Comparison of ENCODE assay signal across 26 cellular contexts in the genomic region with DNA sequence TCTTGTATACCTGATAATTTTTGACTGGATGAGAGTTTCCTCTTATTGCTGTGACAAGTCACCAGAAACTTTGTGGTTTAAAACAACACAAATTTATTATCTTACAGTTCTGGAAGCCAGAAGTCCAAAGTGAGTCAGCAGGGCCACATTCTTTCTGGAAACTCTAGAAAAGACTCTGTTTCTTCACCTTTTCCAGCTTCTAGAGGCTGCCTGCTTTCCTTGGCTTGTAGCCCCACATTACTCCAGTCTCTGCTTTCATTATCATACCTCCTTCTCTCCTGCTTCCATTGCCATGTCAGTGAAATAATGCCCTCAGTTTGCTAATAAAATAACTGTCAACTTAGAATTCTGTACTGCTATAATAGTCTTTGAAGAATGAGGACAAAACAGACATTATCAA.
DNase-seq lines count a peak whose midpoint lies in the region; ATAC-seq, FAIRE-seq and TF ChIP-seq lines count a peak whose summit lies in the region.
"Had no signal": no experiment of that assay in that cellular context is flagged by ENCODE, and none has a peak within 500 bp of the region (broad histone marks: within the 10 kb centered on the region; RNA-seq: fewer than 3 reads in every experiment).

No MANE protein-coding gene starts in this region.

- H3K36me3 ChIP-seq in HUES64 (ENCODE audit: insufficient read depth, low read length) (peaks cover 53% of the 10 kb centered on the region), gastrocnemius medialis (peaks cover 0 to 36% of the 10 kb centered on the region in 2 donors), small intestine (ENCODE audit: control insufficient read depth in 2 of 2, insufficient read depth in 2 of 2, low read length in 2 of 2) (no peaks in the 10 kb centered on the region)
- H3K36me3 ChIP-seq: colonic mucosa had no signal

- peaks cover 9% of the 10 kb centered on the region for H3K9me3 ChIP-seq in AG04450 (ENCODE audit: control insufficient read depth, insufficient read depth, low read length)
- H3K9me3 ChIP-seq in HUES64 (ENCODE audit: insufficient read depth, low read depth, low read length), result no peaks in the 10 kb centered on the region
- H3K9me3 ChIP-seq in gastrocnemius medialis, result no peaks in the 10 kb centered on the region
- no peaks in the 10 kb centered on the region for H3K9me3 ChIP-seq in small intestine (ENCODE audit: control insufficient read depth, low read depth)
- H3K9me3 ChIP-seq: Caco-2, colonic mucosa, transverse colon had no signal

- H3K9ac ChIP-seq in HUES64 (ENCODE audit: low read depth, low read length), result no peak overlapping the region

- ATAC-seq in HG02973 (IDR thresholded peaks at IDR 0.05; ENCODE audit: unreplicated experiment), result no peak
- no peak for ATAC-seq in gastrocnemius medialis
- ATAC-seq: activated naive CD8-positive, alpha-beta T cell treated with anti-CD3 and anti-CD28 coated beads, Interleukin-2, amount 50 U/mL, for 24 hours; effector memory CD8-positive, alpha-beta T cell; esophagus mucosa had no signal

- TF ChIP-seq CTCF in AG04450 (IDR thresholded peaks at IDR 0.05; ENCODE audit: low read depth, low read length), result no peak
- no peak for TF ChIP-seq CTCF in astrocyte of the spinal cord (IDR thresholded peaks at IDR 0.05; ENCODE audit: low read depth, low read length)
- no peak for TF ChIP-seq CTCF in gastrocnemius medialis (IDR thresholded peaks at IDR 0.05 in 4 of 5, conservative IDR thresholded peaks at IDR 0.05 in 1 of 5)

- TF ChIP-seq POLR2A in gastrocnemius medialis (IDR thresholded peaks at IDR 0.05), result no peak

- POLR2A ChIA-PET in AG04450 (lab: Yijun Ruan, JAX), result no interaction called here

- CTCF ChIA-PET in AG04450 (lab: Charles Lee), result no interaction called here

- intact Hi-C loops in gastrocnemius medialis (cut with DNase I; ENCODE audit: low total_unique reads), result no loop called here

- no peaks in the 10 kb centered on the region for H3K27me3 ChIP-seq in AG04450 (ENCODE audit: control insufficient read depth, insufficient read depth, low read length)
- no peaks in the 10 kb centered on the region for H3K27me3 ChIP-seq in HUES64 (ENCODE audit: insufficient read depth, low read length)
- no peaks in the 10 kb centered on the region for H3K27me3 ChIP-seq in gastrocnemius medialis
- no peaks in the 10 kb centered on the region for H3K27me3 ChIP-seq in small intestine (ENCODE audit: control insufficient read depth in 2 of 2, insufficient read depth in 2 of 2, low read length in 2 of 2)
- H3K27me3 ChIP-seq: colonic mucosa, transverse colon had no signal

- no peaks in the 10 kb centered on the region for H3K4me1 ChIP-seq in HUES64 (ENCODE audit: insufficient read depth, low read length)
- H3K4me1 ChIP-seq in gastrocnemius medialis, result peaks cover 10 to 39% of the 10 kb centered on the region in 2 donors
- peaks cover 0 to 5% of the 10 kb centered on the region in 2 donors for H3K4me1 ChIP-seq in small intestine (ENCODE audit: control insufficient read depth in 2 of 2, insufficient read depth in 1 of 2, low read depth in 1 of 2, low read length in 1 of 2)
- H3K4me1 ChIP-seq: colonic mucosa had no signal

- H3K27ac ChIP-seq in AG04450 (ENCODE audit: low read depth, low read length) (peak overlapping the region; percentile 25), HUES64 (ENCODE audit: low read depth, low read length) (0 out of 2 replicates have a peak overlapping the region, but pooled peaks have one; percentile 10), gastrocnemius medialis (peak overlapping the region in 1 of 4 donors; percentile 97), small intestine (ENCODE audit: low read depth in 1 of 2, low read length in 1 of 2) (no peak overlapping the region)
- H3K27ac ChIP-seq: colonic mucosa, transverse colon had no signal

- no peak for FAIRE-seq in small intestine (lab: Jason Lieb, UNC)
- FAIRE-seq: A204.1, keratinocyte had no signal

- in situ Hi-C loops in astrocyte of the spinal cord (cut with HindIII; ENCODE audit: low sequenced_read_pairs), result no loop called here
- in situ Hi-C loops in gastrocnemius medialis (cut with MboI; ENCODE audit: low sequenced_read_pairs in 4 of 4), result no loop called here

- DNase-seq in AG04450 (ENCODE audit: low read depth, low spot score), result no peak
- peak; percentile 53 for DNase-seq in astrocyte of the spinal cord (ENCODE audit: low read depth, low spot score)
- DNase-seq in iris pigment epithelial cell (ENCODE audit: low read depth), result peak; percentile 53
- DNase-seq in DMS114 treated with DMSO at 0.1 percent for 48 hours (lab: John Stamatoyannopoulos, UW; ENCODE audit: unreplicated experiment), result no peak
- DNase-seq in gastrocnemius medialis, result no peak
- DNase-seq in small intestine, result no peak
- DNase-seq: activated B cell treated with CpG ODN at 0.5 μM for 24 hours; activated CD4-positive, alpha-beta memory T cell treated with anti-CD3 and anti-CD28 coated beads for 36 hours; activated gamma-delta T cell; activated naive CD8-positive, alpha-beta T cell treated with anti-CD3 and anti-CD28 coated beads, Interleukin-2, amount 50 U/mL, for 24 hours; Caco-2; colonic mucosa; DND-41; effector memory CD8-positive, alpha-beta T cell; mammary epithelial cell; MM.1S; NCI-H1417; NCI-H2081 treated with DMSO at 0.1 percent for 48 hours; NCI-H774; SHP77; transverse colon had no signal

- no peak overlapping the region for H3K4me3 ChIP-seq in AG04450 (ENCODE audit: low read depth, low read length)
- H3K4me3 ChIP-seq in HUES64 (ENCODE audit: low read length), result no peak overlapping the region
- H3K4me3 ChIP-seq in astrocyte of the spinal cord (ENCODE audit: low read depth, low read length), result no peak overlapping the region
- no peak overlapping the region for H3K4me3 ChIP-seq in gastrocnemius medialis
- no peak overlapping the region for H3K4me3 ChIP-seq in small intestine (ENCODE audit: low read depth in 1 of 2, low read length in 2 of 2)
- H3K4me3 ChIP-seq: colonic mucosa, transverse colon had no signal

Comparison
In these comparisons a context has a peak if more than half of its experiments do, and no peak if none do; other contexts are left out.
1. DNase-seq: peak in astrocyte of the spinal cord (single experiment) and iris pigment epithelial cell (single experiment); none in AG04450 (single experiment), DMS114 treated with DMSO at 0.1 percent for 48 hours (single experiment), gastrocnemius medialis (0 of 2) and small intestine (single experiment).
2. H3K27ac ChIP-seq: peak in AG04450 (single experiment) and HUES64 (single experiment); none in small intestine (0 of 2).